1 cellular context compared by ENCODE assay signal in the genomic region with DNA sequence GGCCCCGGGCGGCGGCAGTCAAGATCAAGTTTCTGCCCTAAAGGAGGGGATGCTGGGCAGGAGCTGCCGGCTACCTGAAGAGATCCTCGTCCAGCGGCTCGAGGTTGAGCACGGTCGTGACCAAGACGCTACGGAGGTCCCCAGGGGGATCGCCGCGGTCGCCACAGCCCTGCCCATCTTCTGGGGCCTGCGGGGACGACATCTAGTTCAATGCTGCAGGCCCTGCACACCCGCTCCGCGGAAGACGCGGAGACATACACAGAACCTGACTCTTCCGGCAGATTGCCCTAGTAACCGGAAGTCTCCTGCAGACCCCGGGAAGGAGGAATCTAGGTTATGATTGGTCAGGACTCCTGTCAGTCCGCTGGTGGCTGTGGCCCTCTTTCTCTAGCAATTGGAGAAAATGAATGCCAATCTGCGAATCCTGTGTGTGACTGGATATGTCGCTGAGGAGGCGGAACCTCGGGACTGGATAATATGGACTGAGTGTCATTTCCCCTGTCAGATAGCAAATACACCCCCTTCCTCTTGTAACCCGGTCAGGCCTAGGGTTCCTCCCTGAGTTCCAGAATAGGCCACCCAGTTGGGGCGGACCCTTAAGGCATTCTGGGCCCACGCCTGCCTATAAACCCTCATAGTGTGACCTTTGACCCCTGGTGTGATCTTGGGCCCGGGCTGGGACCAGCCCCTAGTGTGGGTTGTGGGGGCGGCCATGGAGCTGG.
A peak's percentile ranks its signal among the peaks of the same experiment; 100 is the strongest.
TF ChIP-seq lines count a peak whose summit lies in the region.

TSS of gene ACOT8 (minus strand) at position 279 of the 722 bp plus-strand sequence. CDS start at position 202, 77 bp downstream.
TSS of gene ZSWIM3 (plus strand) at position 501 of the 722 bp plus-strand sequence. CDS start at position 713, 212 bp downstream.

TF ChIP-seq in HepG2, 621 proteins besides CTCF, POLR2A, EP300 and RAD21 (continued from another document and continues in another):
- TF ChIP-seq, protein P1, sequence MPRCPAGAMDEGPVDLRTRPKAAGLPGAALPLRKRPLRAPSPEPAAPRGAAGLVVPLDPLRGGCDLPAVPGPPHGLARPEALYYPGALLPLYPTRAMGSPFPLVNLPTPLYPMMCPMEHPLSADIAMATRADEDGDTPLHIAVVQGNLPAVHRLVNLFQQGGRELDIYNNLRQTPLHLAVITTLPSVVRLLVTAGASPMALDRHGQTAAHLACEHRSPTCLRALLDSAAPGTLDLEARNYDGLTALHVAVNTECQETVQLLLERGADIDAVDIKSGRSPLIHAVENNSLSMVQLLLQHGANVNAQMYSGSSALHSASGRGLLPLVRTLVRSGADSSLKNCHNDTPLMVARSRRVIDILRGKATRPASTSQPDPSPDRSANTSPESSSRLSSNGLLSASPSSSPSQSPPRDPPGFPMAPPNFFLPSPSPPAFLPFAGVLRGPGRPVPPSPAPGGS (CRISPR knock-in tag; IDR thresholded peaks at IDR 0.05): peak; percentile 89
- no peak for TF ChIP-seq PRMT3 (CRISPR knock-in tag; IDR thresholded peaks at IDR 0.05; ENCODE audit: borderline replicate concordance, low read depth)
- no peak for TF ChIP-seq NFIB (CRISPR knock-in tag; IDR thresholded peaks at IDR 0.05; ENCODE audit: borderline replicate concordance)
- TF ChIP-seq RARA (CRISPR knock-in tag; IDR thresholded peaks at IDR 0.05): peak; percentile 46
- peak; percentile 24; the same call in 1 of the 2 replicates for TF ChIP-seq STAG1 (CRISPR knock-in tag; IDR thresholded peaks at IDR 0.05)
- TF ChIP-seq, protein P2, sequence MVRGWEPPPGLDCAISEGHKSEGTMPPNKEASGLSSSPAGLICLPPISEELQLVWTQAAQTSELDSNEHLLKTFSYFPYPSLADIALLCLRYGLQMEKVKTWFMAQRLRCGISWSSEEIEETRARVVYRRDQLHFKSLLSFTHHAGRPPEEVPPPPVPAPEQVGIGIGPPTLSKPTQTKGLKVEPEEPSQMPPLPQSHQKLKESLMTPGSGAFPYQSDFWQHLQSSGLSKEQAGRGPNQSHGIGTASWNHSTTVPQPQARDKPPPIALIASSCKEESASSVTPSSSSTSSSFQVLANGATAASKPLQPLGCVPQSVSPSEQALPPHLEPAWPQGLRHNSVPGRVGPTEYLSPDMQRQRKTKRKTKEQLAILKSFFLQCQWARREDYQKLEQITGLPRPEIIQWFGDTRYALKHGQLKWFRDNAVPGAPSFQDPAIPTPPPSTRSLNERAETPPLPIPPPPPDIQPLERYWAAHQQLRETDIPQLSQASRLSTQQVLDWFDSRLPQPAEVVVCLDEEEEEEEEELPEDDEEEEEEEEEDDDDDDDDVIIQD (CRISPR knock-in tag; IDR thresholded peaks at IDR 0.05; ENCODE audit: low read depth): no peak; the same call in 1 of the 2 replicates
- TF ChIP-seq, protein P3, sequence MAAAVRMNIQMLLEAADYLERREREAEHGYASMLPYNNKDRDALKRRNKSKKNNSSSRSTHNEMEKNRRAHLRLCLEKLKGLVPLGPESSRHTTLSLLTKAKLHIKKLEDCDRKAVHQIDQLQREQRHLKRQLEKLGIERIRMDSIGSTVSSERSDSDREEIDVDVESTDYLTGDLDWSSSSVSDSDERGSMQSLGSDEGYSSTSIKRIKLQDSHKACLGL (CRISPR knock-in tag; IDR thresholded peaks at IDR 0.05): peak; percentile 88
- no peak; the same call in 1 of the 2 replicates for TF ChIP-seq MED13 (CRISPR knock-in tag; IDR thresholded peaks at IDR 0.05)
- no peak for TF ChIP-seq PAF1 (CRISPR knock-in tag; IDR thresholded peaks at IDR 0.05)
- TF ChIP-seq ISL2 (CRISPR knock-in tag; IDR thresholded peaks at IDR 0.05): peak; percentile 21; the same call in 1 of the 2 replicates
- no peak for TF ChIP-seq SNRNP70 (IDR thresholded peaks at IDR 0.05; ENCODE audit: low read depth, low read length)
- peak; percentile 23 for TF ChIP-seq CBX1 (IDR thresholded peaks at IDR 0.05; ENCODE audit: low read depth)
- TF ChIP-seq, protein P4, sequence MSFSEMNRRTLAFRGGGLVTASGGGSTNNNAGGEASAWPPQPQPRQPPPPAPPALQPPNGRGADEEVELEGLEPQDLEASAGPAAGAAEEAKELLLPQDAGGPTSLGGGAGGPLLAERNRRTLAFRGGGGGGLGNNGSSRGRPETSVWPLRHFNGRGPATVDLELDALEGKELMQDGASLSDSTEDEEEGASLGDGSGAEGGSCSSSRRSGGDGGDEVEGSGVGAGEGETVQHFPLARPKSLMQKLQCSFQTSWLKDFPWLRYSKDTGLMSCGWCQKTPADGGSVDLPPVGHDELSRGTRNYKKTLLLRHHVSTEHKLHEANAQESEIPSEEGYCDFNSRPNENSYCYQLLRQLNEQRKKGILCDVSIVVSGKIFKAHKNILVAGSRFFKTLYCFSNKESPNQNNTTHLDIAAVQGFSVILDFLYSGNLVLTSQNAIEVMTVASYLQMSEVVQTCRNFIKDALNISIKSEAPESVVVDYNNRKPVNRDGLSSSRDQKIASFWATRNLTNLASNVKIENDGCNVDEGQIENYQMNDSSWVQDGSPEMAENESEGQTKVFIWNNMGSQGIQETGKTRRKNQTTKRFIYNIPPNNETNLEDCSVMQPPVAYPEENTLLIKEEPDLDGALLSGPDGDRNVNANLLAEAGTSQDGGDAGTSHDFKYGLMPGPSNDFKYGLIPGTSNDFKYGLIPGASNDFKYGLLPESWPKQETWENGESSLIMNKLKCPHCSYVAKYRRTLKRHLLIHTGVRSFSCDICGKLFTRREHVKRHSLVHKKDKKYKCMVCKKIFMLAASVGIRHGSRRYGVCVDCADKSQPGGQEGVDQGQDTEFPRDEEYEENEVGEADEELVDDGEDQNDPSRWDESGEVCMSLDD (CRISPR knock-in tag; IDR thresholded peaks at IDR 0.05; ENCODE audit: borderline replicate concordance): no peak; the same call in 1 of the 2 replicates
- no peak for TF ChIP-seq TRIM24 (CRISPR knock-in tag; IDR thresholded peaks at IDR 0.05)
- TF ChIP-seq KAT2B (IDR thresholded peaks at IDR 0.05; ENCODE audit: borderline replicate concordance, low read depth, low read length): no peak
- no peak for TF ChIP-seq GLMP (CRISPR knock-in tag; IDR thresholded peaks at IDR 0.05; ENCODE audit: borderline replicate concordance)
- peak; percentile 96; the same call in 1 of the 2 replicates for TF ChIP-seq ZFP36L2 (CRISPR knock-in tag; IDR thresholded peaks at IDR 0.05)
- TF ChIP-seq GTF3A (CRISPR knock-in tag; conservative IDR thresholded peaks at IDR 0.05): no peak
- TF ChIP-seq, protein P5, sequence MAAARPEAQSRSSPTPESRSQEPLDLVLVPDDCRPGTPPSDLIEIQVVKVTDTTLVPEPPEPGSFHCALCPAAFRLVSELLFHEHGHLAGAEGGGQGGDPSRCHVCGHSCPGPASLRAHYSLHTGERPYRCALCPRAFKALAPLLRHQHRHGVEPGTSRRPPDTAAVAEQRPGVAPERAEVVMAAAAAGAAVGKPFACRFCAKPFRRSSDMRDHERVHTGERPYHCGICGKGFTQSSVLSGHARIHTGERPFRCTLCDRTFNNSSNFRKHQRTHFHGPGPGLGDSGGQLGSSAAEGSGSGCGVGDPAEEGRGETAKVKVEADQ (CRISPR knock-in tag; IDR thresholded peaks at IDR 0.05; ENCODE audit: borderline replicate concordance): peak; percentile 76
- TF ChIP-seq KDM5B (CRISPR knock-in tag; IDR thresholded peaks at IDR 0.05; ENCODE audit: borderline replicate concordance): peak; percentile 94
- peak; percentile 92; the same call in 1 of the 2 replicates for TF ChIP-seq ZNF709 (CRISPR knock-in tag; IDR thresholded peaks at IDR 0.05)
- no peak; the same call in 1 of the 2 replicates for TF ChIP-seq PATZ1 (CRISPR knock-in tag; IDR thresholded peaks at IDR 0.05)
- TF ChIP-seq ZNF557 (CRISPR knock-in tag; IDR thresholded peaks at IDR 0.05): no peak
- TF ChIP-seq, protein P6, sequence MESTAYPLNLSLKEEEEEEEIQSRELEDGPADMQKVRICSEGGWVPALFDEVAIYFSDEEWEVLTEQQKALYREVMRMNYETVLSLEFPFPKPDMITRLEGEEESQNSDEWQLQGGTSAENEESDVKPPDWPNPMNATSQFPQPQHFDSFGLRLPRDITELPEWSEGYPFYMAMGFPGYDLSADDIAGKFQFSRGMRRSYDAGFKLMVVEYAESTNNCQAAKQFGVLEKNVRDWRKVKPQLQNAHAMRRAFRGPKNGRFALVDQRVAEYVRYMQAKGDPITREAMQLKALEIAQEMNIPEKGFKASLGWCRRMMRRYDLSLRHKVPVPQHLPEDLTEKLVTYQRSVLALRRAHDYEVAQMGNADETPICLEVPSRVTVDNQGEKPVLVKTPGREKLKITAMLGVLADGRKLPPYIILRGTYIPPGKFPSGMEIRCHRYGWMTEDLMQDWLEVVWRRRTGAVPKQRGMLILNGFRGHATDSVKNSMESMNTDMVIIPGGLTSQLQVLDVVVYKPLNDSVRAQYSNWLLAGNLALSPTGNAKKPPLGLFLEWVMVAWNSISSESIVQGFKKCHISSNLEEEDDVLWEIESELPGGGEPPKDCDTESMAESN (CRISPR knock-in tag; conservative IDR thresholded peaks at IDR 0.05): peak; percentile 27; the same call in 1 of the 2 replicates
- TF ChIP-seq ZNF230 (CRISPR knock-in tag; IDR thresholded peaks at IDR 0.05): peak; percentile 28
- TF ChIP-seq ZNF552 (CRISPR knock-in tag; IDR thresholded peaks at IDR 0.05; ENCODE audit: borderline replicate concordance): no peak
- no peak for TF ChIP-seq GRHL1 (CRISPR knock-in tag; conservative IDR thresholded peaks at IDR 0.05)
- TF ChIP-seq MATR3 (CRISPR knock-in tag; IDR thresholded peaks at IDR 0.05): no peak
- TF ChIP-seq ZNF282 (IDR thresholded peaks at IDR 0.05; ENCODE audit: partially characterized antibody): no peak
- TF ChIP-seq MYNN (CRISPR knock-in tag; IDR thresholded peaks at IDR 0.05; ENCODE audit: low read depth): peak; percentile 85; the same call in 1 of the 2 replicates
- TF ChIP-seq FOSL1 (CRISPR knock-in tag; IDR thresholded peaks at IDR 0.05; ENCODE audit: borderline replicate concordance): no peak; the same call in 1 of the 2 replicates
- no peak for TF ChIP-seq JARID2 (CRISPR knock-in tag; IDR thresholded peaks at IDR 0.05; ENCODE audit: insufficient replicate concordance)
- TF ChIP-seq ZNF747 (CRISPR knock-in tag; IDR thresholded peaks at IDR 0.05; ENCODE audit: borderline replicate concordance): peak; percentile 60; the same call in 1 of the 2 replicates
- TF ChIP-seq ZNF143 (CRISPR knock-in tag; IDR thresholded peaks at IDR 0.05): peak; percentile 50
- peak; percentile 90 for TF ChIP-seq SALL2 (CRISPR knock-in tag; IDR thresholded peaks at IDR 0.05)
- TF ChIP-seq GTF2F1 (IDR thresholded peaks at IDR 0.05; ENCODE audit: low read length): peak; percentile 15; the same call in 1 of the 2 replicates
- peak; percentile 89 for TF ChIP-seq PHF21A (CRISPR knock-in tag; IDR thresholded peaks at IDR 0.05)
- peak; percentile 48; the same call in 1 of the 2 replicates for TF ChIP-seq RFXANK (CRISPR knock-in tag; IDR thresholded peaks at IDR 0.05)
- TF ChIP-seq CBX5 (CRISPR knock-in tag; IDR thresholded peaks at IDR 0.05; ENCODE audit: borderline replicate concordance): no peak; the same call in 1 of the 2 replicates
- no peak for TF ChIP-seq ZNF629 (CRISPR knock-in tag; conservative IDR thresholded peaks at IDR 0.05)
- peak; percentile 99 for TF ChIP-seq TAF1 (CRISPR knock-in tag; IDR thresholded peaks at IDR 0.05)
- TF ChIP-seq, protein P7, sequence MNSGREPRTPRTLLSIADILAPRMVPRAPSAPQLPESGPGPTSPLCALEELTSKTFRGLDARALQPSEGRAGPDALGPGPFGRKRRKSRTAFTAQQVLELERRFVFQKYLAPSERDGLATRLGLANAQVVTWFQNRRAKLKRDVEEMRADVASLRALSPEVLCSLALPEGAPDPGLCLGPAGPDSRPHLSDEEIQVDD (CRISPR knock-in tag; IDR thresholded peaks at IDR 0.05; ENCODE audit: borderline replicate concordance): peak; percentile 90; the same call in 1 of the 2 replicates
- TF ChIP-seq NR2F1 (CRISPR knock-in tag; IDR thresholded peaks at IDR 0.05): peak; percentile 57 to 96; a peak in 3 of 4 replicates
- TF ChIP-seq MIXL1 (CRISPR knock-in tag; IDR thresholded peaks at IDR 0.05): peak; percentile 79; the same call in 1 of the 2 replicates
- no peak for TF ChIP-seq ZNF670 (CRISPR knock-in tag; IDR thresholded peaks at IDR 0.05; ENCODE audit: borderline replicate concordance)
- 0 out of 2 replicates have a peak, but pooled peaks have one; percentile 22 for TF ChIP-seq ZNF367 (CRISPR knock-in tag; IDR thresholded peaks at IDR 0.05; ENCODE audit: borderline replicate concordance)
